24 cellular contexts compared by ENCODE assay signal in genomic region chr10:123574299-123574698, GRCh38.
"Had no signal": no experiment of that assay in that cellular context is flagged by ENCODE, and none has a peak within 500 bp of the region (broad histone marks: within the 10 kb centered on the region; RNA-seq: fewer than 3 reads in every experiment).

No MANE protein-coding gene starts in this region.

- H3K27me3 ChIP-seq: ovary, testis, thyroid gland, upper lobe of left lung, vagina had no signal

- H3K9me3 ChIP-seq: left ventricle myocardium inferior, neutrophil, ovary, prostate gland, testis, thyroid gland, transverse colon, upper lobe of left lung, vagina had no signal

- H3K36me3 ChIP-seq: left ventricle myocardium inferior, neutrophil, ovary, prostate gland, stomach, thyroid gland, transverse colon, upper lobe of left lung, vagina had no signal

- H3K4me1 ChIP-seq: left ventricle myocardium inferior, prostate gland, stomach, testis, thyroid gland, transverse colon, upper lobe of left lung, vagina had no signal

- FAIRE-seq: kidney had no signal

- DNase-seq: hippocampal formation; kidney; left ventricle myocardium inferior; naive thymus-derived CD8-positive, alpha-beta T cell; occipital lobe; retina; right cardiac atrium; stimulated activated CD4-positive, alpha-beta T cell treated with anti-CD3 and anti-CD28 coated beads, Interleukin-12 subunit alpha, Interleukin-12 subunit beta, amount 100 ng/mL, for 4 hours; stimulated activated CD4-positive, alpha-beta T cell treated with anti-CD3 and anti-CD28 coated beads, Interleukin-15, amount 100 ng/mL, for 24 hours; stimulated activated CD4-positive, alpha-beta T cell treated with anti-CD3 and anti-CD28 coated beads, Interleukin-2, amount 100 ng/mL, for 24 hours; stimulated activated CD4-positive, alpha-beta T cell treated with anti-CD3 and anti-CD28 coated beads, Interleukin-4, amount 100 ng/mL, for 1 hour; stimulated activated naive B cell treated with anti-CD40 and anti-IgM and Interleukin-4, amounts not matched to agents 10 μg/mL and 1 μg/mL and 100 μg/mL, for 72 hours; stimulated activated naive CD8-positive, alpha-beta T cell treated with anti-CD3 and anti-CD28 coated beads, Interleukin-15, Interleukin-2, amounts not matched to agents 100 U/mL and 50 U/mL, for 24 hours; stomach; testis; thyroid gland; transverse colon; upper lobe of left lung had no signal

- H3K4me3 ChIP-seq: left ventricle myocardium inferior, lung, ovary, prostate gland, skin epidermis, stomach, testis, thyroid gland, transverse colon, upper lobe of left lung, vagina had no signal

- H3K27ac ChIP-seq: left ventricle myocardium inferior, neutrophil, ovary, prostate gland, skin epidermis, stomach, testis, thyroid gland, transverse colon, upper lobe of left lung, vagina had no signal
